ENCODE assay signal across 13 cellular contexts in the genomic region with DNA sequence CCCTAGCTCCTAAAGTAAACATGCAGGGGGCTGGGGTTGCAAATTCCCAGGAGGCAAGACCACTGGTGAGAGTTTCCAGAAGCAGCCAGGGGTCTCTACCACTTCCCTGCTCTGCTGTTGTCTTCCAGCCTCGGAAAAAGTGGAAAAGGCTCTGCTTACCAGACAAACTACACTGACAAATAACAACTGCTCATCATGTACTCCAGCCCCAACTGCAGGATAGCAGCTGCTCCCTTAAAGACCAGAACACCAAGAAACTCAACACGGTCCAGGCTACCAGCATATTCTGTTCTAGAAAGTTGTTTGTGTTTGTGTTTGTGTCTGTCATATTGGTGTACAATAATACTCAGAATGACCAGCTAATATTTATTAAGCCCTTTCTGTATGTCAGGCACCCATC.
"Had no signal": no experiment of that assay in that cellular context is flagged by ENCODE, and none has a peak within 500 bp of the region (broad histone marks: within the 10 kb centered on the region; RNA-seq: fewer than 3 reads in every experiment).

No MANE protein-coding gene starts in this region.

- H3K27ac ChIP-seq: colonic mucosa, left lung, psoas muscle, thoracic aorta had no signal

- H3K4me3 Mint-ChIP-seq: activated naive CD8-positive, alpha-beta T cell treated with anti-CD3 and anti-CD28 coated beads for 36 hours; activated T-helper 1 cell treated with anti-CD3 and anti-CD28 coated beads, Interleukin-12 subunit alpha, Interleukin-12 subunit beta, Interleukin-2, Interleukin-4 antibody, amounts not matched to agents 30 ng/mL and 10 ng/mL and 1 ng/mL, durations not matched to agents 14 hours and 24 hours and 36 hours; natural killer cell treated with Interleukin-12 subunit alpha and Interleukin-12 subunit beta and Interleukin-15 and Interleukin-18, amount 100 ng/mL, for 72 hours; stimulated activated effector memory CD8-positive, alpha-beta T cell treated with anti-CD3 and anti-CD28 coated beads, Interleukin-12 subunit alpha, Interleukin-12 subunit beta, amount 100 ng/mL, for 72 hours had no signal

- H3K9me3 ChIP-seq: body of pancreas, colonic mucosa, left lung, psoas muscle, thoracic aorta had no signal

- ATAC-seq: left lung; natural killer cell treated with Interleukin-12 subunit alpha and Interleukin-12 subunit beta and Interleukin-15 and Interleukin-18, amount 100 ng/mL, for 72 hours; psoas muscle; stimulated activated effector memory CD8-positive, alpha-beta T cell treated with anti-CD3 and anti-CD28 coated beads, Interleukin-12 subunit alpha, Interleukin-12 subunit beta, amount 100 ng/mL, for 72 hours had no signal

- H3K36me3 Mint-ChIP-seq: activated naive CD8-positive, alpha-beta T cell treated with anti-CD3 and anti-CD28 coated beads for 36 hours; natural killer cell treated with Interleukin-12 subunit alpha and Interleukin-12 subunit beta and Interleukin-15 and Interleukin-18, amount 100 ng/mL, for 72 hours; stimulated activated effector memory CD8-positive, alpha-beta T cell treated with anti-CD3 and anti-CD28 coated beads, Interleukin-12 subunit alpha, Interleukin-12 subunit beta, amount 100 ng/mL, for 72 hours had no signal

- H3K27me3 ChIP-seq: body of pancreas, colonic mucosa, left lung had no signal

- DNase-seq: activated CD4-positive, CD25-positive, alpha-beta regulatory T cell treated with anti-CD3 and anti-CD28 coated beads, Interleukin-2, amount 50 U/mL, for 72 hours; activated naive CD8-positive, alpha-beta T cell treated with anti-CD3 and anti-CD28 coated beads for 36 hours; amygdala; body of pancreas; central memory CD4-positive, alpha-beta T cell; colonic mucosa; psoas muscle; stimulated activated CD4-positive, alpha-beta T cell treated with anti-CD3 and anti-CD28 coated beads, Interleukin-12 subunit alpha, Interleukin-12 subunit beta, amount 100 ng/mL, for 4 hours had no signal

- H3K36me3 ChIP-seq: colonic mucosa, left lung, thoracic aorta had no signal

- H3K4me1 Mint-ChIP-seq: activated naive CD8-positive, alpha-beta T cell treated with anti-CD3 and anti-CD28 coated beads for 36 hours; stimulated activated effector memory CD8-positive, alpha-beta T cell treated with anti-CD3 and anti-CD28 coated beads, Interleukin-12 subunit alpha, Interleukin-12 subunit beta, amount 100 ng/mL, for 72 hours had no signal

- H3K4me3 ChIP-seq: body of pancreas, colonic mucosa, left lung, psoas muscle, thoracic aorta had no signal

- H3K4me1 ChIP-seq: colonic mucosa had no signal

- H3K27ac Mint-ChIP-seq: activated naive CD8-positive, alpha-beta T cell treated with anti-CD3 and anti-CD28 coated beads for 36 hours; activated T-helper 1 cell treated with anti-CD3 and anti-CD28 coated beads, Interleukin-12 subunit alpha, Interleukin-12 subunit beta, Interleukin-2, Interleukin-4 antibody, amounts not matched to agents 30 ng/mL and 10 ng/mL and 1 ng/mL, durations not matched to agents 14 hours and 24 hours and 36 hours; natural killer cell treated with Interleukin-12 subunit alpha and Interleukin-12 subunit beta and Interleukin-15 and Interleukin-18, amount 100 ng/mL, for 72 hours; stimulated activated effector memory CD8-positive, alpha-beta T cell treated with anti-CD3 and anti-CD28 coated beads, Interleukin-12 subunit alpha, Interleukin-12 subunit beta, amount 100 ng/mL, for 72 hours had no signal

- H3K9me3 Mint-ChIP-seq: activated naive CD8-positive, alpha-beta T cell treated with anti-CD3 and anti-CD28 coated beads for 36 hours; activated T-helper 1 cell treated with anti-CD3 and anti-CD28 coated beads, Interleukin-12 subunit alpha, Interleukin-12 subunit beta, Interleukin-2, Interleukin-4 antibody, amounts not matched to agents 30 ng/mL and 10 ng/mL and 1 ng/mL, durations not matched to agents 14 hours and 24 hours and 36 hours; natural killer cell treated with Interleukin-12 subunit alpha and Interleukin-12 subunit beta and Interleukin-15 and Interleukin-18, amount 100 ng/mL, for 72 hours; stimulated activated effector memory CD8-positive, alpha-beta T cell treated with anti-CD3 and anti-CD28 coated beads, Interleukin-12 subunit alpha, Interleukin-12 subunit beta, amount 100 ng/mL, for 72 hours had no signal
